Comparison of ENCODE assay signal across 33 cellular contexts in genomic region chr19:33604651-33605050, GRCh38. TPM values are rescaled to one million over a fixed set of nuclear protein-coding genes. Genes with fewer than 3 reads are reported as not detected.
"Had no signal": no experiment of that assay in that cellular context is flagged by ENCODE, and none has a peak within 500 bp of the region (broad histone marks: within the 10 kb centered on the region; RNA-seq: fewer than 3 reads in every experiment).

No MANE protein-coding gene starts in this region.

- ATAC-seq: activated CD8-positive, alpha-beta memory T cell treated with anti-CD3 and anti-CD28 coated beads, Interleukin-2, amount 10 ng/mL, durations not matched to agents 7 days and 5 days; activated naive CD4-positive, alpha-beta T cell treated with anti-CD3 and anti-CD28 coated beads, Interleukin-2, amount 50 U/mL, for 72 hours; activated T-cell treated with anti-CD3 and anti-CD28 coated beads, Interleukin-2, amount 50 U/mL, for 72 hours; activated T-helper 17 cell treated with anti-CD3 and anti-CD28 coated beads, Interleukin-2, amount 50 U/mL, for 72 hours; body of pancreas; Panc1 had no signal

- DNase-seq: activated CD4-positive, alpha-beta memory T cell treated with anti-CD3 and anti-CD28 coated beads, Interleukin-2, amount 10 ng/mL, durations not matched to agents 7 days and 5 days; activated CD4-positive, alpha-beta T cell treated with anti-CD3 and anti-CD28 coated beads for 1 hour; activated CD4-positive, alpha-beta T cell treated with anti-CD3 and anti-CD28 coated beads for 48 hours; activated CD4-positive, CD25-positive, alpha-beta regulatory T cell; activated CD8-positive, alpha-beta memory T cell treated with anti-CD3 and anti-CD28 coated beads for 24 hours; activated CD8-positive, alpha-beta memory T cell treated with anti-CD3 and anti-CD28 coated beads, Interleukin-2, amount 10 ng/mL, durations not matched to agents 7 days and 5 days; activated gamma-delta T cell treated with Interleukin-2 at 50 U/mL for 16 hours; activated naive CD4-positive, alpha-beta T cell treated with anti-CD3 and anti-CD28 coated beads for 36 hours; activated T-cell treated with anti-CD3 and anti-CD28 coated beads, Interleukin-2, amount 50 U/mL, for 1 hour; activated T-cell treated with anti-CD3 and anti-CD28 coated beads, Interleukin-2, amount 50 U/mL, for 72 hours; adrenal gland; body of pancreas; Kasumi-1; KG1; MG63; NCI-H1048; NCI-H1436 treated with DMSO at 0.1 percent for 48 hours; NCI-H187 treated with DMSO at 0.1 percent for 48 hours; NCI-H2081; NCI-H345; NCI-H526 treated with DMSO at 0.1 percent for 48 hours; NCI-H774; SIG-M5; SW 1271; T1000; WERI-Rb-1 had no signal

RNA-seq across cellular contexts. Expression of gene CHST8, which starts 17.1 kb away (rescaled TPM):
- total RNA-seq: activated CD4-positive, alpha-beta memory T cell treated with anti-CD3 and anti-CD28 coated beads, Interleukin-2, amount 10 ng/mL, durations not matched to agents 7 days and 5 days; activated CD8-positive, alpha-beta memory T cell treated with anti-CD3 and anti-CD28 coated beads, Interleukin-2, amount 10 ng/mL, durations not matched to agents 7 days and 5 days; activated naive CD4-positive, alpha-beta T cell treated with anti-CD3 and anti-CD28 coated beads for 36 hours; activated naive CD4-positive, alpha-beta T cell treated with anti-CD3 and anti-CD28 coated beads, Interleukin-2, amount 50 U/mL, for 72 hours; activated T-cell treated with anti-CD3 and anti-CD28 coated beads, Interleukin-2, amount 50 U/mL, for 72 hours; activated T-helper 17 cell treated with anti-CD3 and anti-CD28 coated beads, Interleukin-2, amount 50 U/mL, for 72 hours; astrocyte; RPMI7951; T-helper 1 cell treated with Interleukin-12 subunit alpha and Interleukin-12 subunit beta and Interleukin-4 antibody, amounts not matched to agents 30 ng/mL and 1 ng/mL, for 36 hours; T-helper 2 cell treated with Interferon-gamma antibody and Interleukin-4, amounts not matched to agents 100 ng/mL and 5 ng/mL, for 36 hours had no signal
